ENCODE assay signal across 27 cellular contexts in the genomic region with DNA sequence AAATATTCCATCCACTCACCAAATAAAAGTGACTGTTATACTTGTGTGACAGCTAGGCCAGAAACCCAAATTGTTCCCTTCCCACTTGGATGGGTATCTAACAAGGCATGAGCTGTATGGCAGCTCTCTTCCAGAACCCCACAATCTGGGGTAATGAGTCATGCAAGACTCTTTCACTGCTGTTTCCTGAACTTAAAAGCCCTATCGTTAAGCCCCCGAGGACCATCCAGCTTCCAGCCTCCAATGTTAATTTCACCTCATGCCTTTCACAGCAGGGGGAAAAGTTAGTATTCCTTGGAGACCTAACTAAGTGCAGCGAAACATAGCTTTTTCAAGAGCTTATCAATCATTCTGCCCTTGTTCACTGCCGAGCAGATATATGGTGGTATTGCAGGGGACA.
"Had no signal": no experiment of that assay in that cellular context is flagged by ENCODE, and none has a peak within 500 bp of the region (broad histone marks: within the 10 kb centered on the region; RNA-seq: fewer than 3 reads in every experiment).

No MANE protein-coding gene starts in this region.

- H3K4me1 ChIP-seq: SJCRH30 had no signal

- ATAC-seq: activated CD4-positive, alpha-beta T cell treated with anti-CD3 and anti-CD28 coated beads for 36 hours; activated CD4-positive, CD25-positive, alpha-beta regulatory T cell treated with anti-CD3 and anti-CD28 coated beads, Interleukin-2, amount 50 U/mL, for 24 hours; activated CD8-positive, alpha-beta T cell treated with anti-CD3 and anti-CD28 coated beads, Interleukin-2, amount 10 ng/mL, durations not matched to agents 7 days and 5 days; activated naive CD8-positive, alpha-beta T cell treated with anti-CD3 and anti-CD28 coated beads, Interleukin-2, amount 50 U/mL, for 24 hours; activated T-cell treated with anti-CD3 and anti-CD28 coated beads, Interleukin-2, amount 50 U/mL, for 4 hours; K562; Panc1 had no signal

- DNase-seq: activated CD4-positive, alpha-beta T cell treated with anti-CD3 and anti-CD28 coated beads for 36 hours; activated CD4-positive, alpha-beta T cell treated with anti-CD3 and anti-CD28 coated beads, Interleukin-2, amount 10 ng/mL, durations not matched to agents 7 days and 5 days; activated CD4-positive, alpha-beta T cell treated with anti-CD3 and anti-CD28 coated beads, Interleukin-2, amount 50 U/mL, for 48 hours; activated CD8-positive, alpha-beta T cell treated with anti-CD3 and anti-CD28 coated beads, Interleukin-2, amount 10 ng/mL, durations not matched to agents 7 days and 5 days; activated gamma-delta T cell treated with Interleukin-2 at 50 U/mL for 16 hours; activated naive CD4-positive, alpha-beta T cell treated with anti-CD3 and anti-CD28 coated beads, Interleukin-2, amount 10 ng/mL, durations not matched to agents 7 days and 5 days; activated naive CD8-positive, alpha-beta T cell treated with anti-CD3 and anti-CD28 coated beads, Interleukin-2, amount 50 U/mL, for 24 hours; activated T-cell treated with anti-CD3 and anti-CD28 coated beads for 4 hours; activated T-cell treated with anti-CD3 and anti-CD28 coated beads, Interleukin-2, amount 50 U/mL, for 4 hours; anterior cingulate cortex; caudate nucleus; NCI-H1105; NCI-H1417 treated with DMSO at 0.1 percent for 48 hours; NCI-H187 treated with DMSO at 0.1 percent for 48 hours; NCI-H2081; NCI-H345; NCI-H510A; NCI-H526; NCI-H748 treated with DMSO at 0.1 percent for 48 hours; NK-92 treated with Interleukin-12 subunit alpha and Interleukin-12 subunit beta, amount 100 ng/mL, for 24 hours; SHP77; SJCRH30; T1000 had no signal

- H3K27me3 ChIP-seq: SJCRH30 had no signal

- H3K9me3 ChIP-seq: SJCRH30 had no signal

- H3K36me3 ChIP-seq: SJCRH30 had no signal

- H3K4me3 ChIP-seq: K562, SJCRH30, SK-N-MC had no signal

- H3K27ac ChIP-seq: SJCRH30, SK-N-MC had no signal
